Comparison of ENCODE assay signal across 8 cellular contexts in the genomic region with DNA sequence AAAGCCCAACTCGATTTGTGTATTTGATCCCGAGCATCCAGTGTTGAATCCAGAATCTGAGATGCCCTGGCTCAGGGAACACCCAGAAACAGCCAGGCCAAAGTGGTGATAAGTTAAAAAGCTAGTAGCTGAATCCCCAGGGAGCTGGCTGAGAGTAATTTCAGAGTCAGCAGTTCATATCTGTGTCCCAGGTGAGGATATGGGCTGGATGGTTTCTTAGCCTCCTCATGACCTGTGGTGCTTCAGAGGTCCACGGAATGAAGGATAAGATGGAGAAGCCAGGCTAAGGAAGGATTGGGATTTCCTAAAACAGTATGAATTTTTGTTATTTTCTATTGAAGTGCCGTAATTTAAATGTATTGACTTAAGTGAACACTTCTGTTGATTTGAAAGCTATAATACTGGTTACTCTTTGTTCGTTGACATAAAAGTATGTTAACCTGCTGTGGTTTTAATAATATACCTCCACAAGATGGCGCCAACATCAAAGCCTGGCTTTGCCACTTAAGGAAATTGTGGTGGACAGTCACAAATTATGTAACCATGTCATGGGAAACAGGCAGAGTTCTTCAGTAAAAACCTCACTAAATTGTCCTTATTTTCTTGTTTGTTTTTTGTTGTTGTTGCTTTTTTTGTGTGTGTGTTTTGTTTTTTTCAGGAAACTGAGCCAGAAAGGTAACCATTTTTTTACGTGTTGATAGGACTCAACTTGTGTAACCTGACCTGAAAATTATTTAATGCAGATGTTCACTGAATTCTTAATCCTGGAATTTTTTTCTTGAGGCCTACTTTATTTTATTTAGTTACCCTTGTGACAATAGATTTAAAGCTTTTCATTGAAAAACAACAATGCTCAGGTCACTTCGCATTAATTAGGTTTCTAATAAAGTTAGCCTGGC. TPM values are rescaled to one million over a fixed set of nuclear protein-coding genes. Genes with fewer than 3 reads are reported as not detected.
DNase-seq lines count a peak whose midpoint lies in the region; FAIRE-seq and TF ChIP-seq lines count a peak whose summit lies in the region.

No MANE protein-coding gene starts in this region.

- H3K9me2 ChIP-seq in GM23248 (ENCODE audit: insufficient read depth) (no peaks in the 10 kb centered on the region), SU-DHL-6 (replicated peaks; ENCODE audit: insufficient read depth, low read length) (no peaks in the 10 kb centered on the region)

- H3K27ac ChIP-seq in GM23248 (0 out of 2 replicates have a peak overlapping the region, but pooled peaks have one; percentile 1), SU-DHL-6 (ENCODE audit: low read depth, low read length) (peak overlapping the region; percentile 21; the same call in 1 of the 2 replicates), keratinocyte (ENCODE audit: control insufficient read depth, insufficient read depth, low read length) (peak overlapping the region; percentile 41)

- H3K9me1 ChIP-seq in keratinocyte (ENCODE audit: control insufficient read depth, extremely low read depth, insufficient read depth, low read length): no peaks in the 10 kb centered on the region

- H2AFZ ChIP-seq in GM23248: no peak overlapping the region
- no peak overlapping the region for H2AFZ ChIP-seq in SU-DHL-6 (ENCODE audit: low read depth, low read length, severe bottlenecking)
- H2AFZ ChIP-seq in keratinocyte (ENCODE audit: control insufficient read depth, low read length): no peak overlapping the region

- no peaks in the 10 kb centered on the region for H4K20me1 ChIP-seq in GM23248 (ENCODE audit: insufficient read depth)
- H4K20me1 ChIP-seq in SU-DHL-6 (ENCODE audit: low read depth, low read length): peaks cover 11% of the 10 kb centered on the region
- H4K20me1 ChIP-seq in keratinocyte (ENCODE audit: control insufficient read depth, extremely low read depth, insufficient read depth, low read length): peaks cover 3% of the 10 kb centered on the region

- H3K4me2 ChIP-seq in GM23248 (ENCODE audit: unreplicated experiment) (peak overlapping the region; percentile 1), SU-DHL-6 (ENCODE audit: low read depth, low read length, poor library complexity, severe bottlenecking) (peak overlapping the region; percentile 27), keratinocyte (ENCODE audit: control insufficient read depth, extremely low read depth, insufficient read depth, low read depth, low read length) (no peak overlapping the region)

- H3K9me3 ChIP-seq in GM23248 (ENCODE audit: low read depth): no peaks in the 10 kb centered on the region
- no peaks in the 10 kb centered on the region for H3K9me3 ChIP-seq in SU-DHL-6 (ENCODE audit: insufficient read depth, low read length)
- H3K9me3 ChIP-seq in keratinocyte (ENCODE audit: control insufficient read depth, low read depth, low read length): no peaks in the 10 kb centered on the region

- H3K4me3 ChIP-seq in GM23248: no peak overlapping the region
- H3K4me3 ChIP-seq in SU-DHL-6 (ENCODE audit: insufficient read depth, low read length, poor library complexity, severe bottlenecking): no peak overlapping the region
- H3K4me3 ChIP-seq in bronchial epithelial cell (ENCODE audit: low read depth, low read length): no peak overlapping the region
- H3K4me3 ChIP-seq in keratinocyte (ENCODE audit: control insufficient read depth in 2 of 3, extremely low read depth in 1 of 3, insufficient read depth in 2 of 3, low read depth in 1 of 3, low read length in 3 of 3): no peak overlapping the region

- DNase-seq in GM23248: peak; percentile 87
- DNase-seq in NCI-H1092 treated with DMSO at 0.1 percent for 48 hours (lab: John Stamatoyannopoulos, UW): peak; percentile 80
- DNase-seq in bronchial epithelial cell (ENCODE audit: low read depth): peak; percentile 83
- DNase-seq in keratinocyte (ENCODE audit: low read depth, low spot score): no peak
- DNase-seq in stimulated activated CD8-positive, alpha-beta memory T cell treated with anti-CD3 and anti-CD28 coated beads, Interleukin-15, amount 100 ng/mL, for 1 hour (ENCODE audit: low read depth): peak; percentile 25
- DNase-seq in NCI-H1417 treated with DMSO at 0.1 percent for 48 hours (lab: John Stamatoyannopoulos, UW): no peak

- peaks cover 24% of the 10 kb centered on the region for H3K36me3 ChIP-seq in GM23248 (ENCODE audit: low read depth)
- peaks cover 39% of the 10 kb centered on the region for H3K36me3 ChIP-seq in SU-DHL-6 (ENCODE audit: low read length)
- peaks cover 20% of the 10 kb centered on the region for H3K36me3 ChIP-seq in bronchial epithelial cell (ENCODE audit: control insufficient read depth, insufficient read depth, low read length)
- peaks cover 21 to 32% of the 10 kb centered on the region in 2 experiments for H3K36me3 ChIP-seq in keratinocyte (ENCODE audit: control insufficient read depth in 2 of 2, extremely low read depth in 1 of 2, insufficient read depth in 2 of 2, low read length in 2 of 2)

- dilution Hi-C loops in keratinocyte (cut with MboI; ENCODE audit: extremely low pct_ligation_motif_present, low sequenced_read_pairs): no loop called here

- peaks cover 81% of the 10 kb centered on the region for H3F3A ChIP-seq in GM23248 (ENCODE audit: insufficient read depth)
- peaks cover 28% of the 10 kb centered on the region for H3F3A ChIP-seq in SU-DHL-6 (ENCODE audit: insufficient read depth)

- peak; percentile 73 for TF ChIP-seq CTCF in SU-DHL-6 (IDR thresholded peaks at IDR 0.05; ENCODE audit: insufficient read depth, low read length, poor library complexity, severe bottlenecking)
- peak; percentile 55 for TF ChIP-seq CTCF in bronchial epithelial cell (IDR thresholded peaks at IDR 0.05; ENCODE audit: insufficient read depth, low read length, severe bottlenecking)
- peak; percentile 53 to 60 (median 56) for TF ChIP-seq CTCF in keratinocyte (optimal IDR thresholded peaks at IDR 0.05 in 1 of 3, IDR thresholded peaks at IDR 0.05 in 1 of 3, conservative IDR thresholded peaks at IDR 0.05 in 1 of 3; ENCODE audit: extremely low read depth in 1 of 3, insufficient read depth in 2 of 3, low read length in 3 of 3)

- H3K9ac ChIP-seq in GM23248 (no peak overlapping the region), SU-DHL-6 (ENCODE audit: low read length) (no peak overlapping the region), keratinocyte (ENCODE audit: control insufficient read depth, extremely low read depth, insufficient read depth, low read length) (no peak overlapping the region)

- FAIRE-seq in G401.6 (lab: Jason Lieb, UNC) (peak; percentile 96), bronchial epithelial cell (lab: Jason Lieb, UNC) (no peak), keratinocyte (lab: Jason Lieb, UNC) (peak; percentile 79)

- in situ Hi-C loops in GM23248 (cut with MboI): loop anchor here (10.0 to 25.0 kb wide), 3 partner anchors 191 to 631 kb away; a partner anchor contains a TSS

- H3K27me3 ChIP-seq in GM23248 (replicated peaks; ENCODE audit: insufficient read depth) (no peaks in the 10 kb centered on the region), SU-DHL-6 (ENCODE audit: low read length) (no peaks in the 10 kb centered on the region), bronchial epithelial cell (ENCODE audit: control insufficient read depth, insufficient read depth, low read length) (no peaks in the 10 kb centered on the region), keratinocyte (ENCODE audit: control insufficient read depth, extremely low read depth, insufficient read depth, low read length) (no peaks in the 10 kb centered on the region)

- peaks cover 80% of the 10 kb centered on the region for H3K79me2 ChIP-seq in GM23248 (ENCODE audit: insufficient read depth)
- peaks cover 76% of the 10 kb centered on the region for H3K79me2 ChIP-seq in SU-DHL-6 (ENCODE audit: insufficient read depth, low read length)
- peaks cover 76% of the 10 kb centered on the region for H3K79me2 ChIP-seq in keratinocyte (ENCODE audit: control insufficient read depth, insufficient read depth, low read length)

- WGBS in GM23248 (ENCODE audit: low coverage in 1 of 2, low lambda C conversion rate in 2 of 2, missing lambda C conversion rate in 2 of 2), 2 experiments: 41 to 42% methylated on average over 8 of the region's 8 CpGs

- H3K4me1 ChIP-seq in GM23248 (ENCODE audit: insufficient read depth) (peaks cover 50% of the 10 kb centered on the region), keratinocyte (ENCODE audit: control insufficient read depth, extremely low read depth, insufficient read depth, low read length) (peaks cover 43% of the 10 kb centered on the region)

RNA-seq across cellular contexts. Expression of a gene that starts 11.4 kb away (rescaled TPM):
- total RNA-seq in GM23248 (2014; rRNA removed; shearing (Covaris generic)): 26.7 and 29.8 TPM in 2 replicates
- polyA plus RNA-seq in GM23248 (2016; fragmentation: Nextera tagmentation; extraction: Ambion mirVana) (44.8 and 47.8 TPM in 2 replicates), keratinocyte (24.5 to 50.3 TPM (median 48.7 TPM) in 3 replicates)
- total RNA-seq in bronchial epithelial cell: 35.7 and 44.8 TPM in 2 replicates
- 15.0 TPM for polyA plus RNA-seq in keratinocyte (2011; ENCODE audit: low read depth)
- polyA plus RNA-seq in keratinocyte (2011; cell fraction: cytosol; rRNA removed): 23.5 and 32.4 TPM in 2 replicates
- polyA plus RNA-seq in keratinocyte (2011; cell fraction: nucleus; rRNA removed): 44.3 and 51.4 TPM in 2 replicates
- 16.7 and 39.8 TPM in 2 replicates for polyA plus RNA-seq in keratinocyte (2012; ENCODE audit: low replicate concordance)
- polyA minus RNA-seq in keratinocyte: 28.1 to 51.7 TPM (median 33.3 TPM) in 3 replicates
- 40.3 TPM for polyA minus RNA-seq in keratinocyte (2011; cell fraction: cytosol; rRNA and poly(A)+ RNA removed)
- 30.6 and 76.9 TPM in 2 replicates for polyA minus RNA-seq in keratinocyte (2011; cell fraction: nucleus; rRNA and poly(A)+ RNA removed)

Comparison
In these comparisons a context has a peak if more than half of its experiments do, and no peak if none do; other contexts are left out.
1. DNase-seq: peak in GM23248 (single experiment), NCI-H1092 treated with DMSO at 0.1 percent for 48 hours (single experiment), bronchial epithelial cell (single experiment) and stimulated activated CD8-positive, alpha-beta memory T cell treated with anti-CD3 and anti-CD28 coated beads, Interleukin-15, amount 100 ng/mL, for 1 hour (single experiment); none in keratinocyte (single experiment) and NCI-H1417 treated with DMSO at 0.1 percent for 48 hours (single experiment).
2. Peak in every context shown above with its lines, with median percentiles within 50 percentile points of each other: H3K27ac ChIP-seq and CTCF ChIP-seq.